Comparison of ENCODE assay signal across 20 cellular contexts in the genomic region with DNA sequence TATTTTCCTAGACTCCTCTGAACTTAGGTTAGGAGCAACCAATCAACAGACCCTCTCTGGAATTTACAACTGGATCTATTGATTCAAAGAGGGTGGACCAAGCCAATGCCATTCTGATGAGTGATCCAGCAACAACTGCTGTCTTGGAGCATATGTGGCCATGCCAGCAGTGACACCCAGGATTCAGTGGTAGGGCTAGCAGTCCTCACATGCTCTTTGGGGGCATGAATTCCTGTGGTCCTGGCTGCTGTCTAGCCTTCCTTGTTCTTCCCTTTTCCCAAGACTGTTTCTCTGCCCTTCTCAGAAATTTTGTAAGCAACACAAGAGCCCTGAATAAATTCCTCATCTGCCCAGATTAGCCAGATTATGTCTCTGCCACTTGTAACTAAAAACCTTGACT.
DNase-seq lines count a peak whose midpoint lies in the region; FAIRE-seq and TF ChIP-seq lines count a peak whose summit lies in the region.
"Had no signal": no experiment of that assay in that cellular context is flagged by ENCODE, and none has a peak within 500 bp of the region (broad histone marks: within the 10 kb centered on the region; RNA-seq: fewer than 3 reads in every experiment).

No MANE protein-coding gene starts in this region.

- intact Hi-C loops in colonic mucosa (cut with DNase I), result no loop called here

- DNase-seq in AG20443 (ENCODE audit: low spot score) (peak; percentile 56), HS-27A (ENCODE audit: low read depth) (peak; percentile 30), kidney tubule cell (ENCODE audit: low spot score) (peak; percentile 30), ACHN (no peak), GM19239 (ENCODE audit: insufficient read length, low spot score) (no peak), colonic mucosa (no peak)
- no peak for DNase-seq in stimulated activated CD4-positive, alpha-beta T cell treated with anti-CD3 and anti-CD28 coated beads, Interleukin-2, amount 100 ng/mL, for 48 hours
- DNase-seq: CD8-positive, alpha-beta T cell; COR-L47; DMS153; DMS79 treated with DMSO at 0.1 percent for 48 hours; GF-D8; H7 had no signal

- no peaks in the 10 kb centered on the region for H3K4me1 ChIP-seq in colonic mucosa

- H3K27ac ChIP-seq in colonic mucosa, result no peak overlapping the region
- H3K27ac ChIP-seq: KMS-11 had no signal

- no peak for TF ChIP-seq CTCF in colonic mucosa (IDR thresholded peaks at IDR 0.05)

- H3K4me3 ChIP-seq in colonic mucosa, result no peak overlapping the region
- H3K4me3 ChIP-seq: GM23338 had no signal

- H3K36me3 ChIP-seq in colonic mucosa, result no peaks in the 10 kb centered on the region

- no peak for FAIRE-seq in GM19239 (lab: Jason Lieb, UNC)
- FAIRE-seq: A204.1, D721Med, GM18507, HepG2, HTR-8/SVneo had no signal

- H3K9me3 ChIP-seq in colonic mucosa, result no peaks in the 10 kb centered on the region

- in situ Hi-C loops in ACHN (cut with HindIII; ENCODE audit: low pct_ligation_motif_present, low pct_unique_long_range_greater_than_20kb, low sequenced_read_pairs), result no loop called here

- no peak overlapping the region for H3K9ac ChIP-seq in colonic mucosa (ENCODE audit: low read depth in 2 of 2, low read length in 2 of 2)
- H3K9ac ChIP-seq: KMS-11 had no signal

- H3K27me3 ChIP-seq in colonic mucosa, result no peaks in the 10 kb centered on the region

Comparison
In these comparisons a context has a peak if more than half of its experiments do, and no peak if none do; other contexts are left out.
1. DNase-seq: peak in AG20443 (single experiment), HS-27A (single experiment) and kidney tubule cell (single experiment); none in stimulated activated CD4-positive, alpha-beta T cell treated with anti-CD3 and anti-CD28 coated beads, Interleukin-2, amount 100 ng/mL, for 48 hours (0 of 2), ACHN (single experiment), GM19239 (single experiment) and colonic mucosa (single experiment).